Comparison of ENCODE assay signal across 1 cellular context in the genomic region with DNA sequence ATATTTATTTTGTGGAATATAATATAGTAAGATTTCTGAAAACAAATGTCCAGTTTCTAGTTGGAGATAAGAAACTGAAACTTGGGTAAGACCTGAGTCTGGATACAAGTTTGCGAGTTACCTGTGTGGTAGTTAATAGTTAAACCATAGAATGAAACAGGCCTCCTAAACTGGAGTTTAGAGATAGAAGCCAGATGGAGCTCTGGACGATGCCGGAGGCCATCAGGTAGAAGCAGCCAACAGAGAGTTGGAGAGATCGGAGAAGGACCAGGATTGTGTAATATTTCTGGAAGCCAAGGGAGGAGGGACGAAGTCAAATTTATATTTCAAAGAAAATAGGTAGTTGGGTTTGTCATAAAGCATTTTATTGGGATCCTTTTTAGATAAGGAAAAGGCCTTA.
TF ChIP-seq lines count a peak whose summit lies in the region.

No MANE protein-coding gene starts in this region.

TF ChIP-seq in HepG2, 621 proteins besides CTCF, POLR2A, EP300 and RAD21:
- TF ChIP-seq CEBPB (IDR thresholded peaks at IDR 0.05; ENCODE audit: borderline replicate concordance, low read depth, low read length), result 0 out of 2 replicates have a peak, but pooled peaks have one; percentile 7
- TF ChIP-seq ZNF674 (CRISPR knock-in tag; IDR thresholded peaks at IDR 0.05; ENCODE audit: low read depth), result no peak
